1 cellular context compared by ENCODE assay signal in the genomic region with DNA sequence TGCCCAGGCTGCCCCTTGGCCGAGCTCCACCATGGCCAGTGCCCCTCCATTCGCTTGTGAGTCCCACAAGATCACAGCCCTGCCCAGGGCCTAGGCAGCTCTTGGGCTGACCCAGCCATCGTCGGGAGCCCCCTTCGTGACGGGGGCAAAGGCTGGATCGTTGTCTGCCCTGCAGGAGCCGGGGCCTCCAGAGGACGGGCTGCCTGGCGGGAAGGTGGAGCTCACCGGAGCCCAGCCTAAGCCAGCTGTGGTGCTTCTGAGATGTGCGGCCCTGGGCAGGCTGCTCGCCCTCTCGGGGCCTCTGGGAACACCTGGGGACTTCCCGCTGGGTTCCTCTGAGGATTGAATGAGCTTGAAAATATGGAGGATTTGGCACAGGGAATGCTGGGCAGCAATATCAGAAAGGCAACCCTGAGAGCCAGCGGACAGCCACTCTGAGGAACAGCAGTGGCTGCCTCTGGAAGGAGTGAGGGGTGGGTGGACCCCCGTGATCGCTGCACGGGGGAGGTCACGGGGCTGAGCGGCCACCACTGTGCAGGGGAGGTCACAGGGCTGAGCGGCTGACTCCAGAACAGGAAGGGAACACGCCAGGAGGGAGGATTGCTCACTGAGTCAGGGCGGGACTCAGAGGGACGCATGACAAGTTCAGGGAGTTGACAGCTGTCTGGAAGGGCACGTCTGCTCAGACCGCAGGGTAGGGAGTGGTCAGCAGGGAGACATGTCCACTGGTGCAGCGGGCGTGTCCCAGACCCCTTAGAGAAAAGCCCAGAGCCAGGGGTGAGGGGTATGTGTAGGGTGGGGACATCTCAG.
TF ChIP-seq lines count a peak whose summit lies in the region.

No MANE protein-coding gene starts in this region.

TF ChIP-seq in WTC11, 78 proteins besides CTCF, POLR2A, EP300 and RAD21 (continued from another document):
- no peak for TF ChIP-seq EMX1 (CRISPR knock-in tag; IDR thresholded peaks at IDR 0.05)
- TF ChIP-seq TEAD4 (CRISPR knock-in tag; IDR thresholded peaks at IDR 0.05) = no peak
- TF ChIP-seq MYBL2 (CRISPR knock-in tag; IDR thresholded peaks at IDR 0.05) = no peak
- TF ChIP-seq, protein P1, sequence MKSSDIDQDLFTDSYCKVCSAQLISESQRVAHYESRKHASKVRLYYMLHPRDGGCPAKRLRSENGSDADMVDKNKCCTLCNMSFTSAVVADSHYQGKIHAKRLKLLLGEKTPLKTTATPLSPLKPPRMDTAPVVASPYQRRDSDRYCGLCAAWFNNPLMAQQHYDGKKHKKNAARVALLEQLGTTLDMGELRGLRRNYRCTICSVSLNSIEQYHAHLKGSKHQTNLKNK (CRISPR knock-in tag; IDR thresholded peaks at IDR 0.05) = no peak
- no peak for TF ChIP-seq ZNF396 (CRISPR knock-in tag; IDR thresholded peaks at IDR 0.05; ENCODE audit: borderline replicate concordance)
- TF ChIP-seq SP1 (CRISPR knock-in tag; conservative IDR thresholded peaks at IDR 0.05) = no peak
- TF ChIP-seq, protein P2, sequence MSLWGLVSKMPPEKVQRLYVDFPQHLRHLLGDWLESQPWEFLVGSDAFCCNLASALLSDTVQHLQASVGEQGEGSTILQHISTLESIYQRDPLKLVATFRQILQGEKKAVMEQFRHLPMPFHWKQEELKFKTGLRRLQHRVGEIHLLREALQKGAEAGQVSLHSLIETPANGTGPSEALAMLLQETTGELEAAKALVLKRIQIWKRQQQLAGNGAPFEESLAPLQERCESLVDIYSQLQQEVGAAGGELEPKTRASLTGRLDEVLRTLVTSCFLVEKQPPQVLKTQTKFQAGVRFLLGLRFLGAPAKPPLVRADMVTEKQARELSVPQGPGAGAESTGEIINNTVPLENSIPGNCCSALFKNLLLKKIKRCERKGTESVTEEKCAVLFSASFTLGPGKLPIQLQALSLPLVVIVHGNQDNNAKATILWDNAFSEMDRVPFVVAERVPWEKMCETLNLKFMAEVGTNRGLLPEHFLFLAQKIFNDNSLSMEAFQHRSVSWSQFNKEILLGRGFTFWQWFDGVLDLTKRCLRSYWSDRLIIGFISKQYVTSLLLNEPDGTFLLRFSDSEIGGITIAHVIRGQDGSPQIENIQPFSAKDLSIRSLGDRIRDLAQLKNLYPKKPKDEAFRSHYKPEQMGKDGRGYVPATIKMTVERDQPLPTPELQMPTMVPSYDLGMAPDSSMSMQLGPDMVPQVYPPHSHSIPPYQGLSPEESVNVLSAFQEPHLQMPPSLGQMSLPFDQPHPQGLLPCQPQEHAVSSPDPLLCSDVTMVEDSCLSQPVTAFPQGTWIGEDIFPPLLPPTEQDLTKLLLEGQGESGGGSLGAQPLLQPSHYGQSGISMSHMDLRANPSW (CRISPR knock-in tag; conservative IDR thresholded peaks at IDR 0.05; ENCODE audit: low read depth) = no peak
- TF ChIP-seq, protein P3, sequence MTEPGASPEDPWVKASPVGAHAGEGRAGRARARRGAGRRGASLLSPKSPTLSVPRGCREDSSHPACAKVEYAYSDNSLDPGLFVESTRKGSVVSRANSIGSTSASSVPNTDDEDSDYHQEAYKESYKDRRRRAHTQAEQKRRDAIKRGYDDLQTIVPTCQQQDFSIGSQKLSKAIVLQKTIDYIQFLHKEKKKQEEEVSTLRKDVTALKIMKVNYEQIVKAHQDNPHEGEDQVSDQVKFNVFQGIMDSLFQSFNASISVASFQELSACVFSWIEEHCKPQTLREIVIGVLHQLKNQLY (CRISPR knock-in tag; IDR thresholded peaks at IDR 0.05) = no peak
